In the genomic region with DNA sequence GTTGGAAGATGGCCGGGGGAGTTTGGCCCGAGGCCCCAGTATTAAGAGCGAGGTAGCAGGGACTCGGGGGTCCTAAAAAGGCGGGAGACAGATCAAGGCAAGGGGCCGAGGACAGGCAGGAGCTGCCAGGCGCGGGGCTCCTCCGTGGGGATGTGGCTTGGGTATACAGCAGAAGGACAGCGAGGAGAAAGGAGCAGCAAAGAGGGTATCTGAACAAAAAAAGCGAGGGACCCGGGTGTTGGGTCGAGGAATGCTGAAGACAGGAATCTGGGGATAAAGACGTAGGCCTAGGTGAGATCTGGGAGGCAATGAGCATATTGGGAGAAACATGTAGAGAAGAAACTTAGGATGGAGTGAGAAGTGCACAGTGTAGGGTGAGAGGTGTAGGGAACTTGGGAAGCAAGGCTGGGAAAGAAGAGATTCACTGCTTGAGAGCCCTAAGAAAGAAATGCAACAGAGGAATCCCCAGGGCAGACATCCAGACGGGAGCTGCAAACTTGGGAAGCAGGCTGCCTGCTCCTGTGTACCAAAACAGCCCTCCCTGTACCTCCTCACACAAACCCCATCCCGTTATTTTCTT, we compare ENCODE assay signal across 1 cellular context.
A peak's percentile ranks its signal among the peaks of the same experiment; 100 is the strongest.
TF ChIP-seq lines count a peak whose summit lies in the region.

No MANE protein-coding gene starts in this region.

TF ChIP-seq in H1, 55 proteins besides CTCF, POLR2A, EP300 and RAD21:
- TF ChIP-seq SRF (IDR thresholded peaks at IDR 0.05; ENCODE audit: low read depth, low read length) (no peak), TBP (IDR thresholded peaks at IDR 0.05; ENCODE audit: low read depth, low read length) (no peak; the same call in 1 of the 2 replicates), NANOG (IDR thresholded peaks at IDR 0.05; ENCODE audit: insufficient read depth, low read depth, low read length, poor library complexity, severe bottlenecking) (no peak), RBBP5 (IDR thresholded peaks at IDR 0.05; ENCODE audit: borderline replicate concordance, low read depth, low read length) (peak; percentile 59; the same call in 1 of the 2 replicates), KDM5A (IDR thresholded peaks at IDR 0.05; ENCODE audit: low read length) (no peak), ZNF274 (IDR thresholded peaks at IDR 0.05; ENCODE audit: borderline replicate concordance, extremely low read depth, low read length) (no peak), POU5F1 (IDR thresholded peaks at IDR 0.05; ENCODE audit: low read depth, low read length) (no peak), CTBP2 (IDR thresholded peaks at IDR 0.05; ENCODE audit: borderline replicate concordance, insufficient read depth, insufficient read length, low read length) (no peak), ASH2L (IDR thresholded peaks at IDR 0.05; ENCODE audit: low read length) (peak; percentile 64), POLR2AphosphoS5 (IDR thresholded peaks at IDR 0.05; ENCODE audit: low read depth, low read length) (peak; percentile 47), BRCA1 (IDR thresholded peaks at IDR 0.05; ENCODE audit: low read depth, low read length) (no peak), RFX5 (IDR thresholded peaks at IDR 0.05; ENCODE audit: borderline replicate concordance, low read depth, low read length) (no peak), EGR1 (IDR thresholded peaks at IDR 0.05; ENCODE audit: borderline replicate concordance, low read depth, low read length) (no peak), SIX5 (IDR thresholded peaks at IDR 0.05; ENCODE audit: low read depth, low read length) (no peak), CBX5 (IDR thresholded peaks at IDR 0.05; ENCODE audit: low read depth, low read length) (no peak), NRF1 (IDR thresholded peaks at IDR 0.05; ENCODE audit: low read depth, low read length) (no peak), SAP30 (IDR thresholded peaks at IDR 0.05; ENCODE audit: insufficient read depth, insufficient replicate concordance, low read length) (no peak), EZH2 (IDR thresholded peaks at IDR 0.05; ENCODE audit: low read depth, low read length, severe bottlenecking) (no peak), HDAC6 (IDR thresholded peaks at IDR 0.05; ENCODE audit: low read depth, low read length) (no peak), TEAD4 (IDR thresholded peaks at IDR 0.05; ENCODE audit: low read depth, low read length) (no peak), USF2 (IDR thresholded peaks at IDR 0.05; ENCODE audit: low read length) (no peak), PHF8 (conservative IDR thresholded peaks at IDR 0.05; ENCODE audit: low read depth, low read length) (peak; percentile 87), TAF7 (optimal IDR thresholded peaks at IDR 0.05; ENCODE audit: borderline replicate concordance, low read depth, low read length) (no peak), SP4 (IDR thresholded peaks at IDR 0.05; ENCODE audit: low read length) (peak; percentile 73; the same call in 1 of the 2 replicates), FOSL1 (IDR thresholded peaks at IDR 0.05; ENCODE audit: insufficient read depth, low read depth, low read length) (no peak), HDAC2 (IDR thresholded peaks at IDR 0.05; ENCODE audit: borderline replicate concordance in 1 of 2, low read depth in 2 of 2, low read length in 2 of 2) (no peak), RNF2 (IDR thresholded peaks at IDR 0.05; ENCODE audit: borderline replicate concordance, low read depth, low read length, missing control alignments, poor library complexity, severe bottlenecking) (no peak), KDM1A (IDR thresholded peaks at IDR 0.05; ENCODE audit: borderline replicate concordance, low read length) (no peak), CHD1 (IDR thresholded peaks at IDR 0.05; ENCODE audit: low read depth, low read length) (no peak), YY1 (IDR thresholded peaks at IDR 0.05; ENCODE audit: low read depth, low read length) (no peak), JUND (IDR thresholded peaks at IDR 0.05; ENCODE audit: low read length) (no peak), CREB1 (IDR thresholded peaks at IDR 0.05) (no peak), SIN3A (conservative IDR thresholded peaks at IDR 0.05 in 1 of 2, IDR thresholded peaks at IDR 0.05 in 1 of 2; ENCODE audit: low read depth in 1 of 2, low read length in 2 of 2) (peak in 1 of 2 experiments; percentile 17; a peak in 1 of 4 replicates), TCF12 (IDR thresholded peaks at IDR 0.05; ENCODE audit: low read depth, low read length) (no peak), KDM4A (IDR thresholded peaks at IDR 0.05; ENCODE audit: low read depth, low read length, severe bottlenecking) (peak; percentile 42), E2F6 (IDR thresholded peaks at IDR 0.05) (no peak; the same call in 1 of the 2 replicates), CBX8 (IDR thresholded peaks at IDR 0.05; ENCODE audit: borderline replicate concordance, low read depth, low read length) (no peak), CEBPB (IDR thresholded peaks at IDR 0.05; ENCODE audit: low read depth, low read length) (no peak), BACH1 (IDR thresholded peaks at IDR 0.05; ENCODE audit: low read length) (no peak), SP1 (IDR thresholded peaks at IDR 0.05; ENCODE audit: low read depth, low read length) (no peak), RXRA (IDR thresholded peaks at IDR 0.05; ENCODE audit: insufficient read depth, low read depth, low read length) (no peak), GABPA (IDR thresholded peaks at IDR 0.05; ENCODE audit: borderline replicate concordance, insufficient read depth, low read length) (no peak), SIRT6 (IDR thresholded peaks at IDR 0.05; ENCODE audit: low read length) (no peak), CHD2 (IDR thresholded peaks at IDR 0.05; ENCODE audit: low read length) (no peak), SUZ12 (IDR thresholded peaks at IDR 0.05; ENCODE audit: low read length) (no peak), BCL11A (IDR thresholded peaks at IDR 0.05; ENCODE audit: low read depth in 2 of 2, low read length in 2 of 2) (no peak), TAF1 (IDR thresholded peaks at IDR 0.05; ENCODE audit: low read depth, low read length) (peak; percentile 62; the same call in 1 of the 2 replicates), JUN (IDR thresholded peaks at IDR 0.05; ENCODE audit: low read depth, low read length) (no peak)
- TF ChIP-seq, protein P1, sequence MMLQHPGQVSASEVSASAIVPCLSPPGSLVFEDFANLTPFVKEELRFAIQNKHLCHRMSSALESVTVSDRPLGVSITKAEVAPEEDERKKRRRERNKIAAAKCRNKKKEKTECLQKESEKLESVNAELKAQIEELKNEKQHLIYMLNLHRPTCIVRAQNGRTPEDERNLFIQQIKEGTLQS (IDR thresholded peaks at IDR 0.05; ENCODE audit: insufficient read depth, low read depth, low read length): no peak
- TF ChIP-seq, protein P2, sequence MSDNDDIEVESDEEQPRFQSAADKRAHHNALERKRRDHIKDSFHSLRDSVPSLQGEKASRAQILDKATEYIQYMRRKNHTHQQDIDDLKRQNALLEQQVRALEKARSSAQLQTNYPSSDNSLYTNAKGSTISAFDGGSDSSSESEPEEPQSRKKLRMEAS (IDR thresholded peaks at IDR 0.05): no peak
- TF ChIP-seq, protein P3, sequence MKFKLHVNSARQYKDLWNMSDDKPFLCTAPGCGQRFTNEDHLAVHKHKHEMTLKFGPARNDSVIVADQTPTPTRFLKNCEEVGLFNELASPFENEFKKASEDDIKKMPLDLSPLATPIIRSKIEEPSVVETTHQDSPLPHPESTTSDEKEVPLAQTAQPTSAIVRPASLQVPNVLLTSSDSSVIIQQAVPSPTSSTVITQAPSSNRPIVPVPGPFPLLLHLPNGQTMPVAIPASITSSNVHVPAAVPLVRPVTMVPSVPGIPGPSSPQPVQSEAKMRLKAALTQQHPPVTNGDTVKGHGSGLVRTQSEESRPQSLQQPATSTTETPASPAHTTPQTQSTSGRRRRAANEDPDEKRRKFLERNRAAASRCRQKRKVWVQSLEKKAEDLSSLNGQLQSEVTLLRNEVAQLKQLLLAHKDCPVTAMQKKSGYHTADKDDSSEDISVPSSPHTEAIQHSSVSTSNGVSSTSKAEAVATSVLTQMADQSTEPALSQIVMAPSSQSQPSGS (IDR thresholded peaks at IDR 0.05; ENCODE audit: low read length): no peak
